In the genomic region with DNA sequence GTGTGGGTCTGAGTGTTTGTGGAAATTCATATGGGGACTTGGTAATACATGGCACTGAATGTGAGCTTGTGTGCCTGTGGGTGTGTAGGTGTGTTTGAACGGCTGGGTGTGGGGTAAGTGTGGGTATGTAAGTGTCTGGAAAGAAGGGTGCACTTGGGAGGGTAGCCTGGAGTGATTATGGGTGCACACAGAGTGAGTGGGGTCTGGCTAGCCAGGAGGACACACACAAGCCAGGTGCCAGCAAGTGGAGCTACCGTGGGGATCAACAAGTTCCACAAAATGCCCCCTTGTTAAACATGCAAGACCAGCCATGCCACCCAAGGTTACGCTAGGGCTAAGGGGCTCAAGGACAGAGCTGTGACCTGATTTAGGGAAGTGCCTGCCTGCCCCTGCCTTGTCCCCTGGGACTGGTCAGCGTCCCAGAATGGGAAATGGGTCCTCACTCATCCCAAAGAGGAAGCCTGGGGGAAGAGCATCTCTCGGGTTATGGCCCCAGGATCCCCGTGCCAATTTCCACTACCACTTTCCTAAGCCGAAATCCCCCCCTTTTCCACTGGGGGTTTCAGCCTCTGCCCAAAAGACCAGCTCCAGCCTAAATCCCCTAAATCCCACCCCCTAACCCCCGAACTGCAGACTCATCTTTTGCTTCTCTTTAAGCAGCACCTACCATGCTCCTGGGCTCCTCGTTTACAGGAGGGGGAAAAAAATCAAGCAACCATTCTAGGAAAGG, we compare ENCODE assay signal across 20 cellular contexts.
A peak's percentile ranks its signal among the peaks of the same experiment; 100 is the strongest.
DNase-seq lines count a peak whose midpoint lies in the region; FAIRE-seq and TF ChIP-seq lines count a peak whose summit lies in the region.
"Had no signal": no experiment of that assay in that cellular context is flagged by ENCODE, and none has a peak within 500 bp of the region (broad histone marks: within the 10 kb centered on the region; RNA-seq: fewer than 3 reads in every experiment).

No MANE protein-coding gene starts in this region.

- 73 to 81% (median 75%) methylated on average over 9 of the region's 9 CpGs for WGBS in spleen, 5 donors
- 68 to 81% (median 77%) methylated on average over 9 of the region's 9 CpGs for WGBS in small intestine, 3 donors

- DNase-seq in GM13976 (ENCODE audit: low spot score) = peak; percentile 7
- DNase-seq in islet precursor cell = peak; percentile 29
- DNase-seq in spleen = peak; percentile 30
- no peak for DNase-seq in small intestine
- DNase-seq in pons (ENCODE audit: low spot score) = no peak
- DNase-seq in effector memory CD4-positive, alpha-beta T cell = no peak
- DNase-seq: CD4-positive, CD25-positive, alpha-beta regulatory T cell; DMS79; H9; KBM-7; MM.1S; NCI-H1048; NCI-H1417 treated with DMSO at 0.1 percent for 48 hours; NCI-H187; NCI-H446; NCI-H526 had no signal

- CTCF ChIA-PET in HEK293 (lab: Yijun Ruan, JAX) = interaction anchor here (0.6 to 0.7 kb wide), 2 partner anchors 125 to 356 kb away, joined by 3 to 5 read pairs; no protein-coding TSS in a partner anchor

- POLR2A ChIA-PET in HEK293 (lab: Yijun Ruan, JAX) = no interaction called here

- no peaks in the 10 kb centered on the region for H3K9me3 ChIP-seq in HEK293 (ENCODE audit: control insufficient read depth, insufficient read depth, low read depth, low read length)
- peaks cover 0 to 2% (median 0%) of the 10 kb centered on the region in 8 donors for H3K9me3 ChIP-seq in spleen
- no peaks in the 10 kb centered on the region for H3K9me3 ChIP-seq in small intestine (ENCODE audit: control insufficient read depth, low read depth)
- no peaks in the 10 kb centered on the region for H3K9me3 ChIP-seq in effector memory CD4-positive, alpha-beta T cell (ENCODE audit: control insufficient read depth, low read length)

- H3K4me1 ChIP-seq in HEK293 (ENCODE audit: control insufficient read depth, insufficient read depth, low read length) (no peaks in the 10 kb centered on the region), spleen (no peaks in the 10 kb centered on the region), small intestine (ENCODE audit: control insufficient read depth in 2 of 2, insufficient read depth in 1 of 2, low read depth in 1 of 2, low read length in 1 of 2) (no peaks in the 10 kb centered on the region)
- H3K4me1 ChIP-seq in effector memory CD4-positive, alpha-beta T cell (ENCODE audit: control insufficient read depth, insufficient read depth, low read length, poor library complexity, severe bottlenecking) = no peaks in the 10 kb centered on the region

- H3K27me3 ChIP-seq in spleen (replicated peaks in 1 of 7) (peaks cover 0 to 23% (median 0%) of the 10 kb centered on the region in 7 donors), small intestine (ENCODE audit: control insufficient read depth in 2 of 2, insufficient read depth in 2 of 2, low read length in 2 of 2) (no peaks in the 10 kb centered on the region)
- no peaks in the 10 kb centered on the region for H3K27me3 ChIP-seq in effector memory CD4-positive, alpha-beta T cell (replicated peaks; ENCODE audit: control insufficient read depth, insufficient read depth, low read length, poor library complexity, severe bottlenecking)

- H3K36me3 ChIP-seq in HEK293 (ENCODE audit: control insufficient read depth in 2 of 2, insufficient read depth in 1 of 2, low read length in 2 of 2) (no peaks in the 10 kb centered on the region), spleen (no peaks in the 10 kb centered on the region), small intestine (ENCODE audit: control insufficient read depth in 2 of 2, insufficient read depth in 2 of 2, low read length in 2 of 2) (no peaks in the 10 kb centered on the region)
- H3K36me3 ChIP-seq in effector memory CD4-positive, alpha-beta T cell (ENCODE audit: control insufficient read depth, insufficient read depth, low read length) = no peaks in the 10 kb centered on the region

- TF ChIP-seq CTCF in GM13976 (IDR thresholded peaks at IDR 0.05; ENCODE audit: borderline replicate concordance, control extremely low read depth, extremely low read depth, insufficient read depth, missing control alignments) = no peak
- TF ChIP-seq CTCF in HEK293 (tag by site-specific recombination; IDR thresholded peaks at IDR 0.05) = no peak
- no peak for TF ChIP-seq CTCF in spleen (IDR thresholded peaks at IDR 0.05 in 8 of 11, conservative IDR thresholded peaks at IDR 0.05 in 3 of 11)

- H3K27ac ChIP-seq in HEK293 (ENCODE audit: extremely low read depth, low read depth, low read length) (no peak overlapping the region), spleen (no peak overlapping the region), small intestine (ENCODE audit: low read depth in 1 of 2, low read length in 1 of 2) (no peak overlapping the region)
- H3K27ac ChIP-seq in effector memory CD4-positive, alpha-beta T cell (ENCODE audit: insufficient read depth, low read length, poor library complexity, severe bottlenecking) = no peak overlapping the region
- H3K27ac ChIP-seq: HL-60 had no signal

- no peak for FAIRE-seq in small intestine (lab: Jason Lieb, UNC)
- FAIRE-seq: HepG2, RCC 7860 had no signal

- in situ Hi-C loops in GM13976 (cut with MboI; ENCODE audit: low sequenced_read_pairs, unreplicated experiment) = no loop called here

- intact Hi-C loops in spleen (cut with DNase I; ENCODE audit: low total_unique reads) = no loop called here

- no peak for TF ChIP-seq POLR2A in spleen (IDR thresholded peaks at IDR 0.05)

- H3K4me3 ChIP-seq in HEK293 (ENCODE audit: low read depth, low read length) (no peak overlapping the region), spleen (no peak overlapping the region), small intestine (ENCODE audit: low read depth in 1 of 2, low read length in 2 of 2) (no peak overlapping the region)
- H3K4me3 ChIP-seq in effector memory CD4-positive, alpha-beta T cell (ENCODE audit: insufficient read depth, low read depth, low read length, poor library complexity, severe bottlenecking) = no peak overlapping the region

TF ChIP-seq in HEK293, 187 proteins besides CTCF, POLR2A, EP300 and RAD21:
- peak; percentile 47 for TF ChIP-seq ZFHX2 (tag by site-specific recombination; conservative IDR thresholded peaks at IDR 0.05)
- no peak for TF ChIP-seq GFI1B (tag by site-specific recombination; IDR thresholded peaks at IDR 0.05)
- TF ChIP-seq EGR2 (tag by site-specific recombination; IDR thresholded peaks at IDR 0.05; ENCODE audit: low read depth) = 0 out of 2 replicates have a peak, but pooled peaks have one; percentile 29
TF ChIP-seq in HEK293: peak in this region for 2.

Comparison
In these comparisons a context has a peak if more than half of its experiments do, and no peak if none do; other contexts are left out.
1. DNase-seq: peak in GM13976 (single experiment), islet precursor cell (single experiment) and spleen (single experiment); none in small intestine (single experiment), pons (single experiment) and effector memory CD4-positive, alpha-beta T cell (0 of 3).